ENCODE assay signal across 1 cellular context in the genomic region with DNA sequence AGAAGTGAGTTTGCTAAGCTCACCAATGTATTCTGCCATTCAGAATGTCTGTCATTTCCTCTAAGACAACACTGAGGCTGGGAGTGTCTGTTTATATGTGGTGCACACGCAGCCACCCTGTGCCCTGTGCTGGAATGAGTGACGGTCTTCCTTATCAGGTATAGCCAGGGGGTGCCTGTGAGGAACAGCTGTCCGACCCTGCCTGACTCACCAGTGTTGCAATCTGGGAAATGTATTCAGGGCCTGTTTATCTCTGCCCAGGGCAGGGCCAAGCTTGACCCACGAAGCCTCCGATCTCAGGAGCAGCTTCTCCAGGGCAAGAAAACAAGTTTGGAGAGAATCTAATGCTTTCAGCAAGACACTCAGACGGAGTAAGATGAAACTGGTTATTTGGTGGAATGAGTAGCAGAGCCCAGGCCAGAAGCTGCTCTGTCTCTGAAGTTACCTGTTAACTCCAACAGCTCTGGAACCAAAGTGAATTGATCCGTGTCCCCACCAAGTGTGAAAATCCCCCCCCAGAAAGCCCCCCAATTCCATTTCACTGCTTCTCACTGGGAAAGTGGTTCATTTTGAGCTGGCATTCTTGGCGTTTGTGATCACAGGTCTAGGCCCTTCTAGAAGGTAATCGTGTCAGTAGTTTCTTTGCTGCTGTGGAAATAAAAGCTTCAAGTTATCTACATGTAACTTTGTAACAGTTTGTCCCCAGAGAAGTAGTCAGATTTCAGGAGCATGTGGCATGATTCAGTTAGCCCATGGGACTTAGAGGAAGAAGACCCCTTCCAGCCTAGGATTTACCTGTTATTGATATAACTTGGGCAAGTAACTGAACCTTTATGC.
A peak's percentile ranks its signal among the peaks of the same experiment; 100 is the strongest.
TF ChIP-seq lines count a peak whose summit lies in the region.

No MANE protein-coding gene starts in this region.

TF ChIP-seq in IMR-90, 13 proteins besides CTCF, POLR2A, EP300 and RAD21 (continued from another document):
- TF ChIP-seq FOS (IDR thresholded peaks at IDR 0.05; ENCODE audit: low read depth, low read length) (peak; percentile 96), RFX5 (IDR thresholded peaks at IDR 0.05; ENCODE audit: low read depth, low read length) (no peak)
- TF ChIP-seq, protein P1, sequence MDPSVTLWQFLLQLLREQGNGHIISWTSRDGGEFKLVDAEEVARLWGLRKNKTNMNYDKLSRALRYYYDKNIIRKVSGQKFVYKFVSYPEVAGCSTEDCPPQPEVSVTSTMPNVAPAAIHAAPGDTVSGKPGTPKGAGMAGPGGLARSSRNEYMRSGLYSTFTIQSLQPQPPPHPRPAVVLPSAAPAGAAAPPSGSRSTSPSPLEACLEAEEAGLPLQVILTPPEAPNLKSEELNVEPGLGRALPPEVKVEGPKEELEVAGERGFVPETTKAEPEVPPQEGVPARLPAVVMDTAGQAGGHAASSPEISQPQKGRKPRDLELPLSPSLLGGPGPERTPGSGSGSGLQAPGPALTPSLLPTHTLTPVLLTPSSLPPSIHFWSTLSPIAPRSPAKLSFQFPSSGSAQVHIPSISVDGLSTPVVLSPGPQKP (IDR thresholded peaks at IDR 0.05; ENCODE audit: borderline replicate concordance, low read depth, low read length): no peak
